14 cellular contexts compared by ENCODE assay signal in genomic region chrX:100264200-100264599, GRCh38.
DNase-seq lines count a peak whose midpoint lies in the region; ATAC-seq, FAIRE-seq and TF ChIP-seq lines count a peak whose summit lies in the region.
"Had no signal": no experiment of that assay in that cellular context is flagged by ENCODE, and none has a peak within 500 bp of the region (broad histone marks: within the 10 kb centered on the region; RNA-seq: fewer than 3 reads in every experiment).

No MANE protein-coding gene starts in this region.

- no peaks in the 10 kb centered on the region for H4K20me1 ChIP-seq in MM.1S (ENCODE audit: insufficient read depth, low read length)
- H4K20me1 ChIP-seq: BLaER1 treated with 17β-estradiol and CSF1 and Interleukin-3, amounts not matched to agents 10 nM and 100 nM had no signal

- no peak overlapping the region for H3K4me2 ChIP-seq in MM.1S (ENCODE audit: low read depth, low read length)
- H3K4me2 ChIP-seq: BLaER1 treated with 17β-estradiol and CSF1 and Interleukin-3, amounts not matched to agents 10 nM and 100 nM had no signal

- H3F3A ChIP-seq in MM.1S (ENCODE audit: insufficient read depth, low read length): no peaks in the 10 kb centered on the region

- no peak for FAIRE-seq in HTR-8/SVneo (lab: Jason Lieb, UNC)

- no peak overlapping the region for H3K9ac ChIP-seq in MM.1S (ENCODE audit: low read length)
- H3K9ac ChIP-seq: BLaER1 treated with 17β-estradiol and CSF1 and Interleukin-3, amounts not matched to agents 10 nM and 100 nM had no signal

- no peak for TF ChIP-seq CTCF in MM.1S (IDR thresholded peaks at IDR 0.05; ENCODE audit: low read length)

- H3K27me3 ChIP-seq in MM.1S (replicated peaks; ENCODE audit: insufficient read depth, low read length): no peaks in the 10 kb centered on the region
- H3K27me3 ChIP-seq: SJCRH30 had no signal

- no peaks in the 10 kb centered on the region for H3K4me1 ChIP-seq in MM.1S (ENCODE audit: low read length)
- H3K4me1 ChIP-seq: BLaER1 treated with 17β-estradiol and CSF1 and Interleukin-3, amounts not matched to agents 10 nM and 100 nM; SJCRH30 had no signal

- no peak overlapping the region for H3K27ac ChIP-seq in MM.1S (ENCODE audit: low read length)
- H3K27ac ChIP-seq: BLaER1 treated with 17β-estradiol and CSF1 and Interleukin-3, amounts not matched to agents 10 nM and 100 nM; SJCRH30; WERI-Rb-1 had no signal

- H3K79me2 ChIP-seq in MM.1S (ENCODE audit: low read length): no peaks in the 10 kb centered on the region

- H3K9me3 ChIP-seq in MM.1S (replicated peaks; ENCODE audit: insufficient read depth, low read length): no peaks in the 10 kb centered on the region
- H3K9me3 ChIP-seq: SJCRH30 had no signal

- no peaks in the 10 kb centered on the region for H3K36me3 ChIP-seq in MM.1S (replicated peaks; ENCODE audit: insufficient read depth, low read length)
- H3K36me3 ChIP-seq: BLaER1 treated with 17β-estradiol and CSF1 and Interleukin-3, amounts not matched to agents 10 nM and 100 nM; SJCRH30; WERI-Rb-1 had no signal

- DNase-seq in MM.1S: peak; percentile 13
- no peak for DNase-seq in dermis blood vessel endothelial cell
- no peak for DNase-seq in mesenteric fat pad (ENCODE audit: low spot score)
- DNase-seq in activated CD8-positive, alpha-beta memory T cell treated with anti-CD3 and anti-CD28 coated beads for 24 hours: no peak
- no peak for DNase-seq in HTR-8/SVneo (ENCODE audit: insufficient read length, low spot score)
- DNase-seq: NCI-H1092; NCI-H526 treated with DMSO at 0.1 percent for 48 hours; SJCRH30; stimulated activated CD4-positive, alpha-beta T cell treated with anti-CD3 and anti-CD28 coated beads, Interleukin-4, amount 100 ng/mL, for 4 hours; WERI-Rb-1 had no signal

- H3K9me2 ChIP-seq in MM.1S (replicated peaks; ENCODE audit: insufficient read depth, low read length): no peaks in the 10 kb centered on the region

- H2AFZ ChIP-seq in MM.1S (ENCODE audit: low read length): no peak overlapping the region

- ATAC-seq in GM18508 (IDR thresholded peaks at IDR 0.05; ENCODE audit: insufficient read depth, unreplicated experiment): peak; percentile 95
- ATAC-seq in GM19468 (IDR thresholded peaks at IDR 0.05; ENCODE audit: extremely low read depth, unreplicated experiment): peak; percentile 79
- peak; percentile 77 for ATAC-seq in HG02938 (IDR thresholded peaks at IDR 0.05; ENCODE audit: unreplicated experiment)

- no peak overlapping the region for H3K4me3 ChIP-seq in MM.1S (ENCODE audit: low read length)
- H3K4me3 ChIP-seq: BLaER1 treated with 17β-estradiol and CSF1 and Interleukin-3, amounts not matched to agents 10 nM and 100 nM; SJCRH30 had no signal
